ENCODE assay signal across 8 cellular contexts in genomic region chr3:105353485-105354161, GRCh38. TPM values are rescaled to one million over a fixed set of nuclear protein-coding genes. Genes with fewer than 3 reads are reported as not detected.
DNase-seq lines count a peak whose midpoint lies in the region; ATAC-seq and TF ChIP-seq lines count a peak whose summit lies in the region.

No MANE protein-coding gene starts in this region.

- H3K36me3 ChIP-seq in PC-9 (ENCODE audit: low read depth): no peaks in the 10 kb centered on the region
- no peaks in the 10 kb centered on the region for H3K36me3 ChIP-seq in rectal smooth muscle tissue (ENCODE audit: control insufficient read depth, insufficient read depth, low read length)

- POLR2A ChIA-PET in PC-9 (lab: Charles Lee; ENCODE audit: unreplicated experiment): no interaction called here

- H3K27ac ChIP-seq in PC-9 (no peak overlapping the region), rectal smooth muscle tissue (ENCODE audit: low read depth, low read length) (no peak overlapping the region)

- H3K27me3 ChIP-seq in PC-9 (ENCODE audit: insufficient read depth, low read depth) (no peaks in the 10 kb centered on the region), rectal smooth muscle tissue (ENCODE audit: control insufficient read depth, insufficient read depth, low read length) (peaks cover 5% of the 10 kb centered on the region)

- peak; percentile 43 for ATAC-seq in GM21423 (IDR thresholded peaks at IDR 0.05; ENCODE audit: unreplicated experiment)
- no peak for ATAC-seq in GM18870 (IDR thresholded peaks at IDR 0.05; ENCODE audit: unreplicated experiment)
- ATAC-seq in GM19324 (IDR thresholded peaks at IDR 0.05; ENCODE audit: low FRiP score, unreplicated experiment): no peak

- H3K9ac ChIP-seq in rectal smooth muscle tissue (ENCODE audit: low read length): no peak overlapping the region

- intact Hi-C loops in PC-9 (cut with micrococcal nuclease; ENCODE audit: unreplicated experiment): no loop called here
- intact Hi-C loops in head of caudate nucleus (cut with DNase I): no loop called here

- TF ChIP-seq CTCF in PC-9 (conservative IDR thresholded peaks at IDR 0.05): no peak

- DNase-seq in PC-9: peak; percentile 23 to 64
- peak in 41 of 42 donors; percentile 24 to 82 (median 51) for DNase-seq in head of caudate nucleus
- no peak for DNase-seq in ureter (ENCODE audit: low spot score)
- no peak for DNase-seq in activated CD8-positive, alpha-beta memory T cell treated with anti-CD3 and anti-CD28 coated beads, Interleukin-2, amount 50 U/mL, for 4 hours

- CTCF ChIA-PET in PC-9 (lab: Charles Lee): no interaction called here

- no peaks in the 10 kb centered on the region for H3F3A ChIP-seq in PC-9 (ENCODE audit: insufficient read depth, low read depth)

- H3K4me1 ChIP-seq in PC-9 (replicated peaks; ENCODE audit: insufficient read depth) (peaks cover 23% of the 10 kb centered on the region), rectal smooth muscle tissue (ENCODE audit: control insufficient read depth, insufficient read depth, low read length) (no peaks in the 10 kb centered on the region)

- BruUV-seq in PC-9 (replicated peaks; lab: Mats Ljungman, UMichigan): TSS peak; percentile 95

- no peaks in the 10 kb centered on the region for H4K20me1 ChIP-seq in PC-9 (ENCODE audit: insufficient read depth)

- H3K9me3 ChIP-seq in PC-9 (ENCODE audit: insufficient read depth, low read depth): no peaks in the 10 kb centered on the region

- H3K4me3 ChIP-seq in PC-9 (peak overlapping the region; percentile 31; the same call in 1 of the 2 replicates), rectal smooth muscle tissue (ENCODE audit: low read length) (peak overlapping the region; percentile 29)

- no peaks in the 10 kb centered on the region for H3K9me2 ChIP-seq in PC-9 (ENCODE audit: insufficient read depth)

- H3K79me2 ChIP-seq in PC-9 (ENCODE audit: low read depth): no peaks in the 10 kb centered on the region

- H2AFZ ChIP-seq in PC-9: peak overlapping the region; percentile 20; the same call in 1 of the 2 replicates

- H3K4me2 ChIP-seq in PC-9: peak overlapping the region; percentile 46

RNA-seq across cellular contexts. Expression of gene ALCAM, which starts 13.1 kb away (rescaled TPM):
- total RNA-seq in PC-9 (2021): 110 and 132 TPM in 2 replicates
- total RNA-seq in ureter: 67.6 TPM

Comparison
In these comparisons a context has a peak if more than half of its experiments do, and no peak if none do; other contexts are left out.
1. DNase-seq: peak in PC-9 (2 of 2) and head of caudate nucleus (41 of 42); none in ureter (single experiment) and activated CD8-positive, alpha-beta memory T cell treated with anti-CD3 and anti-CD28 coated beads, Interleukin-2, amount 50 U/mL, for 4 hours (single experiment).